1 cellular context compared by ENCODE assay signal in genomic region chr16:30353438-30354129, GRCh38.
TF ChIP-seq lines count a peak whose summit lies in the region.

No MANE protein-coding gene starts in this region.

TF ChIP-seq in SK-N-SH, 30 proteins besides CTCF, POLR2A, EP300 and RAD21 (continued from another document):
- TF ChIP-seq REST (IDR thresholded peaks at IDR 0.05; ENCODE audit: low read depth, low read length): no peak
- no peak for TF ChIP-seq SMC3 (IDR thresholded peaks at IDR 0.05; ENCODE audit: low read depth, low read length)
- no peak for TF ChIP-seq TCF12 (IDR thresholded peaks at IDR 0.05)
- TF ChIP-seq EZH2phosphoT487 (IDR thresholded peaks at IDR 0.05; ENCODE audit: borderline replicate concordance, low read depth): no peak
- TF ChIP-seq, protein P1, sequence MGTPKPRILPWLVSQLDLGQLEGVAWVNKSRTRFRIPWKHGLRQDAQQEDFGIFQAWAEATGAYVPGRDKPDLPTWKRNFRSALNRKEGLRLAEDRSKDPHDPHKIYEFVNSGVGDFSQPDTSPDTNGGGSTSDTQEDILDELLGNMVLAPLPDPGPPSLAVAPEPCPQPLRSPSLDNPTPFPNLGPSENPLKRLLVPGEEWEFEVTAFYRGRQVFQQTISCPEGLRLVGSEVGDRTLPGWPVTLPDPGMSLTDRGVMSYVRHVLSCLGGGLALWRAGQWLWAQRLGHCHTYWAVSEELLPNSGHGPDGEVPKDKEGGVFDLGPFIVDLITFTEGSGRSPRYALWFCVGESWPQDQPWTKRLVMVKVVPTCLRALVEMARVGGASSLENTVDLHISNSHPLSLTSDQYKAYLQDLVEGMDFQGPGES (IDR thresholded peaks at IDR 0.05; ENCODE audit: low read depth, low read length): no peak
- TF ChIP-seq, protein P2, sequence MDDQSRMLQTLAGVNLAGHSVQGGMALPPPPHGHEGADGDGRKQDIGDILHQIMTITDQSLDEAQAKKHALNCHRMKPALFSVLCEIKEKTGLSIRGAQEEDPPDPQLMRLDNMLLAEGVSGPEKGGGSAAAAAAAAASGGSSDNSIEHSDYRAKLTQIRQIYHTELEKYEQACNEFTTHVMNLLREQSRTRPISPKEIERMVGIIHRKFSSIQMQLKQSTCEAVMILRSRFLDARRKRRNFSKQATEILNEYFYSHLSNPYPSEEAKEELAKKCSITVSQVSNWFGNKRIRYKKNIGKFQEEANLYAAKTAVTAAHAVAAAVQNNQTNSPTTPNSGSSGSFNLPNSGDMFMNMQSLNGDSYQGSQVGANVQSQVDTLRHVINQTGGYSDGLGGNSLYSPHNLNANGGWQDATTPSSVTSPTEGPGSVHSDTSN (IDR thresholded peaks at IDR 0.05): no peak
- no peak for TF ChIP-seq TEAD4 (IDR thresholded peaks at IDR 0.05; ENCODE audit: borderline replicate concordance, insufficient read depth)
- TF ChIP-seq FOXM1 (IDR thresholded peaks at IDR 0.05; ENCODE audit: low read depth): no peak
- TF ChIP-seq GATA2 (CRISPR knock-in tag; IDR thresholded peaks at IDR 0.05): no peak
- TF ChIP-seq RCOR1 (IDR thresholded peaks at IDR 0.05; ENCODE audit: low read length): no peak
- no peak for TF ChIP-seq RFX5 (IDR thresholded peaks at IDR 0.05; ENCODE audit: low read length)
- no peak for TF ChIP-seq NFIC (IDR thresholded peaks at IDR 0.05; ENCODE audit: borderline replicate concordance)
- TF ChIP-seq MEF2A (IDR thresholded peaks at IDR 0.05; ENCODE audit: borderline replicate concordance, low read depth): no peak
- no peak for TF ChIP-seq TAF1 (IDR thresholded peaks at IDR 0.05; ENCODE audit: borderline replicate concordance, low read depth, low read length)
- no peak for TF ChIP-seq USF2 (IDR thresholded peaks at IDR 0.05; ENCODE audit: borderline replicate concordance, low read depth, low read length)
- no peak for TF ChIP-seq SIN3A (IDR thresholded peaks at IDR 0.05; ENCODE audit: borderline replicate concordance, low read depth, low read length)
- TF ChIP-seq YY1 (IDR thresholded peaks at IDR 0.05; ENCODE audit: low read depth): no peak
